15 cellular contexts compared by ENCODE assay signal in genomic region chr14:69241577-69241976, GRCh38. TPM values are rescaled to one million over a fixed set of nuclear protein-coding genes. Genes with fewer than 3 reads are reported as not detected.
DNase-seq lines count a peak whose midpoint lies in the region; ATAC-seq and TF ChIP-seq lines count a peak whose summit lies in the region.
"Had no signal": no experiment of that assay in that cellular context is flagged by ENCODE, and none has a peak within 500 bp of the region (broad histone marks: within the 10 kb centered on the region; RNA-seq: fewer than 3 reads in every experiment).

No MANE protein-coding gene starts in this region.

- TSS peak; percentile 24 for BruUV-seq in A673 (replicated peaks; lab: Mats Ljungman, UMichigan)

- H3K9me3 Mint-ChIP-seq in GM23338: no peaks in the 10 kb centered on the region
- no peaks in the 10 kb centered on the region for H3K9me3 Mint-ChIP-seq in WTC11

- intact Hi-C loops in A673 (cut with micrococcal nuclease; ENCODE audit: unreplicated experiment): loop anchor here (5.0 to 10.0 kb wide), 2 partner anchors 89 to 483 kb away; partner anchors contain the start of gene DCAF5

- TF ChIP-seq CTCF in A673 (conservative IDR thresholded peaks at IDR 0.05; ENCODE audit: low read depth, low read length): no peak
- no peak for TF ChIP-seq CTCF in GM23338 (conservative IDR thresholded peaks at IDR 0.05; ENCODE audit: low read depth in 2 of 2)
- TF ChIP-seq CTCF in WTC11 (IDR thresholded peaks at IDR 0.05): no peak
- TF ChIP-seq CTCF in fibroblast of villous mesenchyme (IDR thresholded peaks at IDR 0.05; ENCODE audit: insufficient read depth, low read depth, low read length): no peak

- no peaks in the 10 kb centered on the region for H3K36me3 ChIP-seq in A673 (ENCODE audit: insufficient read depth, low read length, poor library complexity, severe bottlenecking)
- peaks cover 4% of the 10 kb centered on the region; the same call in 1 of the 2 replicates for H3K36me3 ChIP-seq in GM23338 (ENCODE audit: insufficient read depth)

- H4K20me1 ChIP-seq in GM23338 (replicated peaks; ENCODE audit: insufficient read depth): no peaks in the 10 kb centered on the region

- H3K36me3 Mint-ChIP-seq in GM23338 (ENCODE audit: low read depth) (peaks cover 11% of the 10 kb centered on the region; the same call in 2 of the 3 replicates), WTC11 (peaks cover 26% of the 10 kb centered on the region)

- ATAC-seq in GM23338: no peak
- no peak for ATAC-seq in WTC11

- H2AFZ ChIP-seq in GM23338: no peak overlapping the region

- H3K9me3 ChIP-seq in A673 (ENCODE audit: low read depth, low read length, poor library complexity, severe bottlenecking): no peaks in the 10 kb centered on the region
- H3K9me3 ChIP-seq: A549 had no signal

- H3F3A ChIP-seq in GM23338 (replicated peaks; ENCODE audit: low read depth): no peaks in the 10 kb centered on the region

- CTCF ChIA-PET in A673 (lab: Charles Lee): no interaction called here
- CTCF ChIA-PET in WTC11 (lab: Charles Lee): interaction anchor here (1.4 to 4.3 kb wide), 8 partner anchors 9 to 218 kb away, joined by 4 to 27 read pairs (median 8); no protein-coding TSS in a partner anchor

- peaks cover 5% of the 10 kb centered on the region for H3K4me1 Mint-ChIP-seq in GM23338
- H3K4me1 Mint-ChIP-seq in WTC11: peaks cover 6% of the 10 kb centered on the region

- H3K4me3 ChIP-seq in A673 (ENCODE audit: low read depth, low read length, poor library complexity, severe bottlenecking) (no peak overlapping the region), GM23338 (no peak overlapping the region), fibroblast of villous mesenchyme (ENCODE audit: low read depth, low read length) (no peak overlapping the region)
- H3K4me3 ChIP-seq: A549 had no signal

- DNase-seq in A673 (ENCODE audit: low spot score): no peak
- DNase-seq in GM23338 (ENCODE audit: low spot score): no peak
- no peak for DNase-seq in WTC11 (ENCODE audit: low spot score)
- DNase-seq in fibroblast of villous mesenchyme (ENCODE audit: low read depth): peak; percentile 10
- no peak for DNase-seq in activated T-cell treated with anti-CD3 and anti-CD28 coated beads for 4 hours
- no peak for DNase-seq in T-helper 1 cell
- no peak for DNase-seq in AG20443 (ENCODE audit: low spot score)
- DNase-seq: DMS79 treated with DMSO at 0.1 percent for 48 hours, NCI-H1417 treated with DMSO at 0.1 percent for 48 hours, NCI-H1930, NCI-H226, NCI-H524 treated with DMSO at 0.1 percent for 48 hours, RPMI8226 had no signal

- no peaks in the 10 kb centered on the region for H3K9me2 ChIP-seq in GM23338 (ENCODE audit: insufficient read depth)

- POLR2A ChIA-PET in A673 (lab: Charles Lee; ENCODE audit: low non-redundant PET) (no interaction called here), WTC11 (lab: Charles Lee) (no interaction called here)

- H3K27me3 Mint-ChIP-seq in GM23338 (ENCODE audit: insufficient read depth, low read depth, poor library complexity) (no peaks in the 10 kb centered on the region), WTC11 (ENCODE audit: low read depth) (no peaks in the 10 kb centered on the region)

- H3K4me1 ChIP-seq in A673 (ENCODE audit: insufficient read depth, low read length, poor library complexity, severe bottlenecking): no peaks in the 10 kb centered on the region
- no peaks in the 10 kb centered on the region for H3K4me1 ChIP-seq in GM23338 (ENCODE audit: insufficient read depth)
- H3K4me1 ChIP-seq: A549 had no signal

- no peak overlapping the region for H3K27ac ChIP-seq in A673 (ENCODE audit: low read depth, low read length, poor library complexity, severe bottlenecking)
- peak overlapping the region; percentile 73; the same call in 1 of the 2 replicates for H3K27ac ChIP-seq in GM23338 (ENCODE audit: low read depth)
- H3K27ac ChIP-seq: A549, C4-2B had no signal

- H3K27ac Mint-ChIP-seq in GM23338: no peak overlapping the region
- 0 out of 2 replicates have a peak overlapping the region, but pooled peaks have one; percentile 2 for H3K27ac Mint-ChIP-seq in WTC11

- no peaks in the 10 kb centered on the region for H3K27me3 ChIP-seq in A673 (replicated peaks; ENCODE audit: insufficient read depth, low read depth, low read length, poor library complexity)
- no peaks in the 10 kb centered on the region for H3K27me3 ChIP-seq in GM23338 (ENCODE audit: insufficient read depth)

- H3K79me2 ChIP-seq in GM23338 (replicated peaks; ENCODE audit: insufficient read depth): no peaks in the 10 kb centered on the region

- H3K4me2 ChIP-seq in GM23338: no peak overlapping the region
- H3K4me2 ChIP-seq: A549 had no signal

- H3K4me3 Mint-ChIP-seq in GM23338 (no peak overlapping the region), WTC11 (no peak overlapping the region)

TF ChIP-seq in GM23338, 12 proteins besides CTCF, POLR2A, EP300 and RAD21:
- TF ChIP-seq EZH2phosphoT487 (IDR thresholded peaks at IDR 0.05; ENCODE audit: unreplicated experiment) (no peak), ETS1 (IDR thresholded peaks at IDR 0.05) (no peak), STAT1 (IDR thresholded peaks at IDR 0.05; ENCODE audit: unreplicated experiment) (no peak), ZNF331 (CRISPR knock-in tag; IDR thresholded peaks at IDR 0.05; ENCODE audit: low read depth) (no peak), CREB1 (CRISPR knock-in tag; IDR thresholded peaks at IDR 0.05; ENCODE audit: low read depth) (no peak)

TF ChIP-seq in WTC11, 78 proteins besides CTCF, POLR2A, EP300 and RAD21 (continues in another document):
- TF ChIP-seq NFATC4 (CRISPR knock-in tag; IDR thresholded peaks at IDR 0.05) (no peak), MYBL2 (CRISPR knock-in tag; IDR thresholded peaks at IDR 0.05) (no peak), ZNF232 (CRISPR knock-in tag; IDR thresholded peaks at IDR 0.05) (no peak), FOXP1 (CRISPR knock-in tag; IDR thresholded peaks at IDR 0.05; ENCODE audit: borderline replicate concordance) (no peak), ZNF263 (CRISPR knock-in tag; IDR thresholded peaks at IDR 0.05; ENCODE audit: low read depth) (no peak), ATF6 (CRISPR knock-in tag; IDR thresholded peaks at IDR 0.05) (no peak), NFE2L1 (CRISPR knock-in tag; IDR thresholded peaks at IDR 0.05) (no peak), ZBTB43 (CRISPR knock-in tag; IDR thresholded peaks at IDR 0.05) (no peak), AR (CRISPR knock-in tag; IDR thresholded peaks at IDR 0.05) (no peak)

RNA-seq across cellular contexts. Expression of gene GALNT16, which starts 18.4 kb away (rescaled TPM):
- total RNA-seq in A673 (2021) (0.32 and 0.63 TPM in 2 replicates), WTC11 (2021) (3.0 to 4.5 TPM (median 3.8 TPM) in 3 replicates), fibroblast of villous mesenchyme (under 0.01 TPM in 2 replicates)
- 2.9 and 5.3 TPM in 2 replicates for total RNA-seq in GM23338 (2014; rRNA removed; shearing (Covaris generic))
- polyA plus RNA-seq in GM23338 (2016; fragmentation: Nextera tagmentation; extraction: Ambion mirVana): 0.90 and 1.5 TPM in 2 replicates

RNA-seq across cellular contexts. Expression of gene EXD2, which starts 50.3 kb away (rescaled TPM):
- 8.1 and 10.7 TPM in 2 replicates for total RNA-seq in A673 (2021)
- 20.9 and 23.3 TPM in 2 replicates for total RNA-seq in GM23338 (2014; rRNA removed; shearing (Covaris generic))
- 9.9 and 10.3 TPM in 2 replicates for polyA plus RNA-seq in GM23338 (2016; fragmentation: Nextera tagmentation; extraction: Ambion mirVana)
- total RNA-seq in WTC11 (2021): 24.1 to 28.2 TPM (median 26.2 TPM) in 3 replicates
- total RNA-seq in fibroblast of villous mesenchyme: 16.8 and 18.6 TPM in 2 replicates
